ENCODE assay signal across 8 cellular contexts in genomic region chr16:22369221-22369811, GRCh38. TPM values are rescaled to one million over a fixed set of nuclear protein-coding genes. Genes with fewer than 3 reads are reported as not detected.
DNase-seq lines count a peak whose midpoint lies in the region; ATAC-seq, FAIRE-seq and TF ChIP-seq lines count a peak whose summit lies in the region.

No MANE protein-coding gene starts in this region.

- ATAC-seq in DND-41 (ENCODE audit: insufficient read depth, low read depth) (peak; percentile 36; the same call in 1 of the 3 replicates), esophagus mucosa (no peak)

- H3K4me3 Mint-ChIP-seq in nephron = no peak overlapping the region

- no peak for TF ChIP-seq CTCF in DND-41 (IDR thresholded peaks at IDR 0.05; ENCODE audit: borderline replicate concordance, extremely low read depth, low read length, poor library complexity, severe bottlenecking)
- TF ChIP-seq CTCF in MM.1S (IDR thresholded peaks at IDR 0.05; ENCODE audit: low read length) = no peak
- no peak for TF ChIP-seq CTCF in bronchial epithelial cell (IDR thresholded peaks at IDR 0.05; ENCODE audit: insufficient read depth, low read length, severe bottlenecking)
- no peak for TF ChIP-seq CTCF in nephron (IDR thresholded peaks at IDR 0.05; ENCODE audit: unreplicated experiment in 3 of 3)

- H3F3A ChIP-seq in MM.1S (ENCODE audit: insufficient read depth, low read length) = peaks cover 15% of the 10 kb centered on the region

- no peak overlapping the region for H2AFZ ChIP-seq in DND-41 (ENCODE audit: low read depth, low read length)
- H2AFZ ChIP-seq in MM.1S (ENCODE audit: low read length) = no peak overlapping the region

- no peaks in the 10 kb centered on the region for H3K9me3 Mint-ChIP-seq in nephron

- peaks cover 13% of the 10 kb centered on the region for H3K36me3 Mint-ChIP-seq in nephron (ENCODE audit: low read depth)

- H4K20me1 ChIP-seq in DND-41 (ENCODE audit: insufficient read depth, low read length) = peaks cover 18% of the 10 kb centered on the region; the same call in 1 of the 2 replicates
- peaks cover 12% of the 10 kb centered on the region for H4K20me1 ChIP-seq in MM.1S (ENCODE audit: insufficient read depth, low read length)

- peaks cover 48% of the 10 kb centered on the region for H3K4me1 Mint-ChIP-seq in nephron

- peaks cover 68% of the 10 kb centered on the region for H3K79me2 ChIP-seq in DND-41 (ENCODE audit: insufficient read depth, low read length)
- H3K79me2 ChIP-seq in MM.1S (ENCODE audit: low read length) = peaks cover 98% of the 10 kb centered on the region

- H3K4me1 ChIP-seq in DND-41 (ENCODE audit: insufficient read depth, low read length) (peaks cover 41% of the 10 kb centered on the region), MM.1S (ENCODE audit: low read length) (peaks cover 28% of the 10 kb centered on the region)

- H3K4me2 ChIP-seq in DND-41 (ENCODE audit: insufficient read depth, low read length) (peak overlapping the region; percentile 25), MM.1S (ENCODE audit: low read depth, low read length) (peak overlapping the region; percentile 35; the same call in 1 of the 2 replicates)

- FAIRE-seq in bronchial epithelial cell (lab: Jason Lieb, UNC) = no peak

- no peaks in the 10 kb centered on the region for H3K27me3 ChIP-seq in DND-41 (ENCODE audit: insufficient read depth, low read length, poor library complexity)
- no peaks in the 10 kb centered on the region for H3K27me3 ChIP-seq in MM.1S (replicated peaks; ENCODE audit: insufficient read depth, low read length)
- no peaks in the 10 kb centered on the region for H3K27me3 ChIP-seq in bronchial epithelial cell (ENCODE audit: control insufficient read depth, insufficient read depth, low read length)

- peak overlapping the region; percentile 56 to 86 (median 75) for H3K27ac Mint-ChIP-seq in nephron

- H3K27ac ChIP-seq in DND-41 (ENCODE audit: low read length) (peak overlapping the region; percentile 62), MM.1S (ENCODE audit: low read length) (peak overlapping the region; percentile 36; the same call in 1 of the 2 replicates)

- H3K4me3 ChIP-seq in DND-41 (ENCODE audit: low read depth in 1 of 2, low read length in 2 of 2) = no peak overlapping the region
- H3K4me3 ChIP-seq in MM.1S (ENCODE audit: low read length) = no peak overlapping the region
- no peak overlapping the region for H3K4me3 ChIP-seq in bronchial epithelial cell (ENCODE audit: low read depth, low read length)

- H3K27me3 Mint-ChIP-seq in nephron (ENCODE audit: low read depth) = no peaks in the 10 kb centered on the region

- H3K9me3 ChIP-seq in DND-41 (ENCODE audit: insufficient read depth, low read length, severe bottlenecking) (no peaks in the 10 kb centered on the region), MM.1S (replicated peaks; ENCODE audit: insufficient read depth, low read length) (no peaks in the 10 kb centered on the region)

- no peaks in the 10 kb centered on the region for H3K9me2 ChIP-seq in MM.1S (replicated peaks; ENCODE audit: insufficient read depth, low read length)

- H3K36me3 ChIP-seq in DND-41 (ENCODE audit: insufficient read depth, low read length) = peaks cover 9% of the 10 kb centered on the region; the same call in 1 of the 2 replicates
- peaks cover 3% of the 10 kb centered on the region; the same call in 1 of the 2 replicates for H3K36me3 ChIP-seq in MM.1S (replicated peaks; ENCODE audit: insufficient read depth, low read length)
- no peaks in the 10 kb centered on the region for H3K36me3 ChIP-seq in bronchial epithelial cell (ENCODE audit: control insufficient read depth, insufficient read depth, low read length)

- DNase-seq in DND-41 (no peak), MM.1S (peak; percentile 59), bronchial epithelial cell (ENCODE audit: low read depth) (peak; percentile 69), COLO829 (ENCODE audit: low spot score) (no peak)
- no peak for DNase-seq in NK-92 treated with Interleukin-12 subunit alpha and Interleukin-12 subunit beta, amount 100 ng/mL, for 24 hours (lab: John Stamatoyannopoulos, UW)
- no peak for DNase-seq in stimulated activated CD4-positive, alpha-beta T cell treated with anti-CD3 and anti-CD28 coated beads, Interleukin-2, amount 100 ng/mL, for 24 hours

- no peak overlapping the region for H3K9ac ChIP-seq in DND-41 (ENCODE audit: low read depth, low read length)
- no peak overlapping the region for H3K9ac ChIP-seq in MM.1S (ENCODE audit: low read length)

RNA-seq across cellular contexts. Expression of gene CDR2, which starts 5.1 kb away (rescaled TPM):
- total RNA-seq in bronchial epithelial cell = 16.8 and 25.3 TPM in 2 replicates
- total RNA-seq in esophagus mucosa = 3.6 TPM

Comparison
In these comparisons a context has a peak if more than half of its experiments do, and no peak if none do; other contexts are left out.
1. DNase-seq: peak in MM.1S (single experiment) and bronchial epithelial cell (single experiment); none in DND-41 (single experiment), COLO829 (single experiment), NK-92 treated with Interleukin-12 subunit alpha and Interleukin-12 subunit beta, amount 100 ng/mL, for 24 hours (single experiment) and stimulated activated CD4-positive, alpha-beta T cell treated with anti-CD3 and anti-CD28 coated beads, Interleukin-2, amount 100 ng/mL, for 24 hours (0 of 2).